ENCODE assay signal across 2 cellular contexts in the genomic region with DNA sequence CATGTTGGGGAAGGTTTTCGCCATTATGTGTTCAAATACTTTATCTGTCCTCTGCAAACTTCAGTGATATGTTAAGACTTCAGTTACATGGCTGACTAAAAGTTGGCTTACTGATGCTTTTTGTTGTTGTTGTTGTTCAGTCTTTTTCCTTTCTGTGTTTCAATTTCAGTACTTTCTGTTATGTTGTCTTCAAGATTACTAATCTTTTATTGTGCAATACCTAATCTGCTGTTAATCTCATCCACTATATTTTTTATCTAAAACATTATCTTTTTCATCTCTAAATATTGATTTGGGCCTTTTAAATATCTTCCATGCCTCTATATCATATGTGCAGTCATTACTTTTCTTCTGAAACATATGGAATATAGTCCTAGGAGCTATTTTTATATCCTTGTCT.
TF ChIP-seq lines count a peak whose summit lies in the region.

No MANE protein-coding gene starts in this region.

TF ChIP-seq in HepG2, 621 proteins besides CTCF, POLR2A, EP300 and RAD21:
- TF ChIP-seq, protein P1, sequence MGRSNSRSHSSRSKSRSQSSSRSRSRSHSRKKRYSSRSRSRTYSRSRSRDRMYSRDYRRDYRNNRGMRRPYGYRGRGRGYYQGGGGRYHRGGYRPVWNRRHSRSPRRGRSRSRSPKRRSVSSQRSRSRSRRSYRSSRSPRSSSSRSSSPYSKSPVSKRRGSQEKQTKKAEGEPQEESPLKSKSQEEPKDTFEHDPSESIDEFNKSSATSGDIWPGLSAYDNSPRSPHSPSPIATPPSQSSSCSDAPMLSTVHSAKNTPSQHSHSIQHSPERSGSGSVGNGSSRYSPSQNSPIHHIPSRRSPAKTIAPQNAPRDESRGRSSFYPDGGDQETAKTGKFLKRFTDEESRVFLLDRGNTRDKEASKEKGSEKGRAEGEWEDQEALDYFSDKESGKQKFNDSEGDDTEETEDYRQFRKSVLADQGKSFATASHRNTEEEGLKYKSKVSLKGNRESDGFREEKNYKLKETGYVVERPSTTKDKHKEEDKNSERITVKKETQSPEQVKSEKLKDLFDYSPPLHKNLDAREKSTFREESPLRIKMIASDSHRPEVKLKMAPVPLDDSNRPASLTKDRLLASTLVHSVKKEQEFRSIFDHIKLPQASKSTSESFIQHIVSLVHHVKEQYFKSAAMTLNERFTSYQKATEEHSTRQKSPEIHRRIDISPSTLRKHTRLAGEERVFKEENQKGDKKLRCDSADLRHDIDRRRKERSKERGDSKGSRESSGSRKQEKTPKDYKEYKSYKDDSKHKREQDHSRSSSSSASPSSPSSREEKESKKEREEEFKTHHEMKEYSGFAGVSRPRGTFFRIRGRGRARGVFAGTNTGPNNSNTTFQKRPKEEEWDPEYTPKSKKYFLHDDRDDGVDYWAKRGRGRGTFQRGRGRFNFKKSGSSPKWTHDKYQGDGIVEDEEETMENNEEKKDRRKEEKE (IDR thresholded peaks at IDR 0.05) = no peak
- TF ChIP-seq CEBPB (IDR thresholded peaks at IDR 0.05; ENCODE audit: borderline replicate concordance, low read depth, low read length) = peak; percentile 68

TF ChIP-seq in K562, 482 proteins besides CTCF, POLR2A, EP300 and RAD21:
- TF ChIP-seq CEBPB (tag; IDR thresholded peaks at IDR 0.05) (peak; percentile 71), DPF2 (IDR thresholded peaks at IDR 0.05) (no peak), SLC30A9 (CRISPR knock-in tag; IDR thresholded peaks at IDR 0.05) (no peak), CEBPG (CRISPR knock-in tag; IDR thresholded peaks at IDR 0.05) (no peak), CEBPG (tag; conservative IDR thresholded peaks at IDR 0.05 in 1 of 2, IDR thresholded peaks at IDR 0.05 in 1 of 2) (peak; percentile 28 to 76; a peak in 2 of 4 replicates)
